ENCODE assay signal across 8 cellular contexts in the genomic region with DNA sequence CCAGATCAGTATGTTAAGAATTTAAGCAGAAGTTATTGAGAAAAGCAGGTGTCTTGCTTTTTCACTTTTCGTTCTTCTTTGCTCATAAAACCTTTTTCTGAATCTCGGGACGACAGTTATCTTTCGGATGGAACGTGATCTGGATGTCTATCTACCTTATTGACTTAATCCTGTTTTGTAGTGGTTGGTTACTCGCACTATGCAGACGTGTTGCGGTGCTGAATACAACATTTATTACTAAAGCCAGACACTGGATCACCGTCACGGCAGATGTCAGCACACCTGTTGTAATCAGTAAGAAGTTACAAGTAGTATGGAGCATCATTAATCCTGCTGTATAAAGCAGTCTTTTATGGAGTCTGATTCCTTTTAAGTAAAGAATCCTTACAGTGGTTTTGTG. TPM values are rescaled to one million over a fixed set of nuclear protein-coding genes. Genes with fewer than 3 reads are reported as not detected.
DNase-seq lines count a peak whose midpoint lies in the region; ATAC-seq and TF ChIP-seq lines count a peak whose summit lies in the region.

No MANE protein-coding gene starts in this region.

- peak overlapping the region; percentile 94 for H3K27ac Mint-ChIP-seq in T-helper 2 cell treated with Interferon-gamma antibody and Interleukin-4, amounts not matched to agents 5 μg/mL and 100 μg/mL, for 36 hours
- peak overlapping the region; percentile 98 for H3K27ac Mint-ChIP-seq in glutamatergic neuron (ENCODE audit: unreplicated experiment)

- peaks cover 0 to 3% (median 2%) of the 10 kb centered on the region in 3 donors for H3K36me3 ChIP-seq in skeletal muscle tissue (ENCODE audit: control insufficient read depth in 3 of 3, insufficient read depth in 3 of 3, low read length in 3 of 3)

- H3K4me1 ChIP-seq in skeletal muscle tissue (ENCODE audit: control insufficient read depth in 3 of 3, insufficient read depth in 3 of 3, low read length in 3 of 3): peaks cover 6 to 15% (median 13%) of the 10 kb centered on the region in 3 donors

- H3K4me3 Mint-ChIP-seq in T-helper 2 cell treated with Interferon-gamma antibody and Interleukin-4, amounts not matched to agents 5 μg/mL and 100 μg/mL, for 36 hours: peak overlapping the region; percentile 97
- peak overlapping the region; percentile 96 for H3K4me3 Mint-ChIP-seq in glutamatergic neuron (ENCODE audit: unreplicated experiment)

- peak overlapping the region; percentile 95 to 98 (median 96) for H3K4me3 ChIP-seq in skeletal muscle tissue (ENCODE audit: low read length in 3 of 3)

- H3K9ac ChIP-seq in skeletal muscle tissue (ENCODE audit: low read depth in 1 of 3, low read length in 3 of 3): peak overlapping the region; percentile 84 to 89 (median 85)

- H3K4me1 Mint-ChIP-seq in T-helper 2 cell treated with Interferon-gamma antibody and Interleukin-4, amounts not matched to agents 5 μg/mL and 100 μg/mL, for 36 hours (ENCODE audit: low read depth): peaks cover 48% of the 10 kb centered on the region
- peaks cover 6% of the 10 kb centered on the region for H3K4me1 Mint-ChIP-seq in glutamatergic neuron (ENCODE audit: low read depth, unreplicated experiment)

- H3K27me3 ChIP-seq in skeletal muscle tissue (ENCODE audit: control insufficient read depth in 3 of 3, insufficient read depth in 3 of 3, low read length in 3 of 3): no peaks in the 10 kb centered on the region

- H3K27ac ChIP-seq in skeletal muscle tissue (ENCODE audit: low read depth, low read length): peak overlapping the region; percentile 87

- peaks cover 19% of the 10 kb centered on the region for H3K36me3 Mint-ChIP-seq in T-helper 2 cell treated with Interferon-gamma antibody and Interleukin-4, amounts not matched to agents 5 μg/mL and 100 μg/mL, for 36 hours (ENCODE audit: low read depth)
- H3K36me3 Mint-ChIP-seq in glutamatergic neuron (ENCODE audit: unreplicated experiment): no peaks in the 10 kb centered on the region

- peak; percentile 16 for DNase-seq in activated CD4-positive, alpha-beta T cell treated with anti-CD3 and anti-CD28 coated beads for 48 hours
- no peak for DNase-seq in activated CD4-positive, alpha-beta T cell treated with anti-CD3 and anti-CD28 coated beads for 1 hour
- peak; percentile 31 for DNase-seq in T-helper 2 cell treated with Interferon-gamma antibody and Interleukin-4, amounts not matched to agents 5 μg/mL and 100 μg/mL, for 36 hours (ENCODE audit: low spot score)
- DNase-seq in glutamatergic neuron: no peak
- no peak for DNase-seq in NK-92 (lab: John Stamatoyannopoulos, UW; ENCODE audit: unreplicated experiment)
- no peak for DNase-seq in NCI-H2081 treated with DMSO at 0.1 percent for 48 hours (lab: John Stamatoyannopoulos, UW)

- peak; percentile 36 for ATAC-seq in HG03439 (IDR thresholded peaks at IDR 0.05; ENCODE audit: unreplicated experiment)

- H3K27me3 Mint-ChIP-seq in T-helper 2 cell treated with Interferon-gamma antibody and Interleukin-4, amounts not matched to agents 5 μg/mL and 100 μg/mL, for 36 hours (ENCODE audit: low read depth): peaks cover 2% of the 10 kb centered on the region
- H3K27me3 Mint-ChIP-seq in glutamatergic neuron (ENCODE audit: unreplicated experiment): peaks cover 3% of the 10 kb centered on the region

- TF ChIP-seq CTCF in glutamatergic neuron (IDR thresholded peaks at IDR 0.05; ENCODE audit: partially characterized antibody, unreplicated experiment): no peak

- no peaks in the 10 kb centered on the region for H3K9me3 ChIP-seq in skeletal muscle tissue (ENCODE audit: control insufficient read depth in 3 of 3, low read length in 3 of 3)

- no peaks in the 10 kb centered on the region for H3K9me3 Mint-ChIP-seq in T-helper 2 cell treated with Interferon-gamma antibody and Interleukin-4, amounts not matched to agents 5 μg/mL and 100 μg/mL, for 36 hours
- peaks cover 4% of the 10 kb centered on the region for H3K9me3 Mint-ChIP-seq in glutamatergic neuron (ENCODE audit: unreplicated experiment)

RNA-seq across cellular contexts. Expression of gene CDKAL1, which starts 0.6 kb away (rescaled TPM):
- total RNA-seq in glutamatergic neuron (ENCODE audit: unreplicated experiment): 24.8 TPM
- 42.8 TPM for total RNA-seq in skeletal muscle tissue

Comparison
In these comparisons a context has a peak if more than half of its experiments do, and no peak if none do; other contexts are left out.
1. DNase-seq: peak in activated CD4-positive, alpha-beta T cell treated with anti-CD3 and anti-CD28 coated beads for 48 hours (single experiment) and T-helper 2 cell treated with Interferon-gamma antibody and Interleukin-4, amounts not matched to agents 5 μg/mL and 100 μg/mL, for 36 hours (single experiment); none in activated CD4-positive, alpha-beta T cell treated with anti-CD3 and anti-CD28 coated beads for 1 hour (single experiment), glutamatergic neuron (single experiment), NK-92 (single experiment) and NCI-H2081 treated with DMSO at 0.1 percent for 48 hours (single experiment).